In genomic region chr7:73342645-73343044, GRCh38 we compare ENCODE assay signal across 9 cellular contexts. TPM values are rescaled to one million over a fixed set of nuclear protein-coding genes. Genes with fewer than 3 reads are reported as not detected.
A peak's percentile ranks its signal among the peaks of the same experiment; 100 is the strongest.
DNase-seq lines count a peak whose midpoint lies in the region; ATAC-seq and TF ChIP-seq lines count a peak whose summit lies in the region.
"Had no signal": no experiment of that assay in that cellular context is flagged by ENCODE, and none has a peak within 500 bp of the region (broad histone marks: within the 10 kb centered on the region; RNA-seq: fewer than 3 reads in every experiment).

No MANE protein-coding gene starts in this region.

- no peak for ATAC-seq in T-cell (replicated peaks in 1 of 4)

- H3K79me2 ChIP-seq in parathyroid adenoma, result no peaks in the 10 kb centered on the region

- H3K4me1 Mint-ChIP-seq in Calu3 (ENCODE audit: low read depth, unreplicated experiment), result peaks cover 7% of the 10 kb centered on the region
- no peaks in the 10 kb centered on the region for H3K4me1 Mint-ChIP-seq in T-cell
- no peaks in the 10 kb centered on the region for H3K4me1 Mint-ChIP-seq in activated naive CD4-positive, alpha-beta T cell treated with anti-CD3 and anti-CD28 coated beads, Interleukin-2, amount 10 ng/mL, durations not matched to agents 7 days and 5 days

- H3K4me3 ChIP-seq in fibroblast of pulmonary artery (replicated peaks; ENCODE audit: low read depth, low read length), result no peak overlapping the region
- no peak overlapping the region for H3K4me3 ChIP-seq in parathyroid adenoma (ENCODE audit: low read depth, low read length)

- no peak overlapping the region for H3K27ac Mint-ChIP-seq in Calu3 (ENCODE audit: unreplicated experiment)
- H3K27ac Mint-ChIP-seq in T-cell, result no peak overlapping the region
- H3K27ac Mint-ChIP-seq in activated naive CD4-positive, alpha-beta T cell treated with anti-CD3 and anti-CD28 coated beads, Interleukin-2, amount 10 ng/mL, durations not matched to agents 7 days and 5 days, result no peak overlapping the region
- H3K27ac Mint-ChIP-seq: activated T-cell treated with anti-CD3 and anti-CD28 coated beads, Interleukin-2, amount 50 U/mL, for 24 hours had no signal

- CTCF ChIA-PET in Calu3 (lab: Charles Lee), result interaction anchor here (1.1 to 1.8 kb wide), 3 partner anchors 15 to 109 kb away, joined by 3 to 5 read pairs (median 4); no protein-coding TSS in a partner anchor
- CTCF ChIA-PET in T-cell (lab: Charles Lee), result no interaction called here
- CTCF ChIA-PET in activated naive CD4-positive, alpha-beta T cell treated with anti-CD3 and anti-CD28 coated beads, Interleukin-2, amount 10 ng/mL, durations not matched to agents 7 days and 5 days (lab: Charles Lee), result no interaction called here

- peaks cover 3% of the 10 kb centered on the region for H3K27me3 Mint-ChIP-seq in Calu3 (ENCODE audit: unreplicated experiment)
- H3K27me3 Mint-ChIP-seq in T-cell, result peaks cover 4 to 19% of the 10 kb centered on the region in 2 donors
- peaks cover 20% of the 10 kb centered on the region for H3K27me3 Mint-ChIP-seq in activated naive CD4-positive, alpha-beta T cell treated with anti-CD3 and anti-CD28 coated beads, Interleukin-2, amount 10 ng/mL, durations not matched to agents 7 days and 5 days

- peak overlapping the region; percentile 80 for H2AFZ ChIP-seq in parathyroid adenoma

- intact Hi-C loops in Calu3 (cut with micrococcal nuclease; ENCODE audit: unreplicated experiment), result loop anchor here (10.0 kb wide), 1 partner anchor 92 kb away; the partner anchor contains the start of gene FZD9

- POLR2A ChIA-PET in T-cell (lab: Charles Lee), result no interaction called here

- DNase-seq in Calu3, result peak; percentile 5
- peak; percentile 46 for DNase-seq in NCI-H460 (ENCODE audit: extremely low read depth, low read depth)
- peak; percentile 78 for DNase-seq in fibroblast of pulmonary artery (ENCODE audit: low read depth)
- no peak for DNase-seq in activated CD4-positive, alpha-beta T cell treated with anti-CD3 and anti-CD28 coated beads, Interleukin-2, amount 50 U/mL, for 4 hours
- DNase-seq in T-cell, result no peak
- DNase-seq in activated naive CD4-positive, alpha-beta T cell treated with anti-CD3 and anti-CD28 coated beads, Interleukin-2, amount 10 ng/mL, durations not matched to agents 7 days and 5 days, result no peak
- no peak for DNase-seq in SKM-1 (lab: John Stamatoyannopoulos, UW; ENCODE audit: unreplicated experiment)
- DNase-seq: activated T-cell treated with anti-CD3 and anti-CD28 coated beads, Interleukin-2, amount 50 U/mL, for 24 hours had no signal

- TF ChIP-seq CTCF in Calu3 (IDR thresholded peaks at IDR 0.05; ENCODE audit: unreplicated experiment) (no peak), fibroblast of pulmonary artery (IDR thresholded peaks at IDR 0.05; ENCODE audit: low read length, missing control alignments) (peak; percentile 74), parathyroid adenoma (IDR thresholded peaks at IDR 0.05) (peak; percentile 68)

- H3K9me3 Mint-ChIP-seq in Calu3 (ENCODE audit: low read depth, unreplicated experiment) (no peaks in the 10 kb centered on the region), T-cell (no peaks in the 10 kb centered on the region)
- no peaks in the 10 kb centered on the region for H3K9me3 Mint-ChIP-seq in activated naive CD4-positive, alpha-beta T cell treated with anti-CD3 and anti-CD28 coated beads, Interleukin-2, amount 10 ng/mL, durations not matched to agents 7 days and 5 days
- H3K9me3 Mint-ChIP-seq: activated T-cell treated with anti-CD3 and anti-CD28 coated beads, Interleukin-2, amount 50 U/mL, for 24 hours had no signal

- no peaks in the 10 kb centered on the region for H3K4me1 ChIP-seq in parathyroid adenoma

- H3K27ac ChIP-seq in parathyroid adenoma, result no peak overlapping the region

- BruUV-seq in Calu3 (replicated peaks; lab: Mats Ljungman, UMichigan), result no TSS peak

- no peak overlapping the region for H3K4me2 ChIP-seq in parathyroid adenoma (ENCODE audit: low read length)

- no peaks in the 10 kb centered on the region for H3K36me3 ChIP-seq in parathyroid adenoma (ENCODE audit: control insufficient read depth, insufficient read depth, low read length)

- H3K4me3 Mint-ChIP-seq in Calu3 (ENCODE audit: low read depth, unreplicated experiment), result no peak overlapping the region
- H3K4me3 Mint-ChIP-seq in T-cell, result no peak overlapping the region
- H3K4me3 Mint-ChIP-seq in activated naive CD4-positive, alpha-beta T cell treated with anti-CD3 and anti-CD28 coated beads, Interleukin-2, amount 10 ng/mL, durations not matched to agents 7 days and 5 days, result no peak overlapping the region
- H3K4me3 Mint-ChIP-seq: activated T-cell treated with anti-CD3 and anti-CD28 coated beads, Interleukin-2, amount 50 U/mL, for 24 hours had no signal

- H3K27me3 ChIP-seq in parathyroid adenoma (ENCODE audit: control insufficient read depth, insufficient read depth, low read length), result no peaks in the 10 kb centered on the region

- H3K9ac ChIP-seq in parathyroid adenoma, result no peak overlapping the region

- H3K36me3 Mint-ChIP-seq in Calu3 (ENCODE audit: insufficient read depth, unreplicated experiment), result no peaks in the 10 kb centered on the region
- no peaks in the 10 kb centered on the region for H3K36me3 Mint-ChIP-seq in T-cell
- H3K36me3 Mint-ChIP-seq in activated naive CD4-positive, alpha-beta T cell treated with anti-CD3 and anti-CD28 coated beads, Interleukin-2, amount 10 ng/mL, durations not matched to agents 7 days and 5 days, result no peaks in the 10 kb centered on the region

- H3K9me3 ChIP-seq in parathyroid adenoma (ENCODE audit: control insufficient read depth, low read length), result no peaks in the 10 kb centered on the region

RNA-seq across cellular contexts. Expression of gene FKBP6, which starts 14.7 kb away (rescaled TPM):
- total RNA-seq in Calu3 (2022), result not detected in 2 replicates
- 0.17 TPM in 1 of 2 replicates, not detected in the other for total RNA-seq in NCI-H460 (2014; rRNA removed; shearing (Covaris generic))
- polyA plus RNA-seq in NCI-H460 (2014; cell fraction: nucleus; rRNA removed), result not detected in 2 replicates
- total RNA-seq in T-cell, result not detected

RNA-seq across cellular contexts. Expression of gene TRIM50, which starts 14.8 kb away (rescaled TPM):
- not detected in 2 replicates for total RNA-seq in Calu3 (2022)
- total RNA-seq in NCI-H460 (2014; rRNA removed; shearing (Covaris generic)), result 0.17 and 0.47 TPM in 2 replicates
- 0.06 TPM in 1 of 2 replicates, not detected in the other for polyA plus RNA-seq in NCI-H460 (2014; cell fraction: nucleus; rRNA removed)
- not detected for total RNA-seq in T-cell

RNA-seq across cellular contexts. Expression of gene NSUN5, which starts 34.0 kb away (rescaled TPM):
- 17.5 and 21.5 TPM in 2 replicates for total RNA-seq in Calu3 (2022)
- 66.5 and 79.5 TPM in 2 replicates for total RNA-seq in NCI-H460 (2014; rRNA removed; shearing (Covaris generic))
- 168 and 176 TPM in 2 replicates for polyA plus RNA-seq in NCI-H460 (2014; cell fraction: nucleus; rRNA removed)
- 10 to 100 TPM; 33.1 to 68.3 (median 63.8) TPM for total RNA-seq in T-cell

Comparison
In these comparisons a context has a peak if more than half of its experiments do, and no peak if none do; other contexts are left out.
1. DNase-seq: peak in Calu3 (single experiment), NCI-H460 (single experiment) and fibroblast of pulmonary artery (single experiment); none in activated CD4-positive, alpha-beta T cell treated with anti-CD3 and anti-CD28 coated beads, Interleukin-2, amount 50 U/mL, for 4 hours (0 of 2), T-cell (0 of 34), activated naive CD4-positive, alpha-beta T cell treated with anti-CD3 and anti-CD28 coated beads, Interleukin-2, amount 10 ng/mL, durations not matched to agents 7 days and 5 days (single experiment) and SKM-1 (single experiment).